In genomic region chr5:173065155-173065554, GRCh38 we compare ENCODE assay signal across 13 cellular contexts. TPM values are rescaled to one million over a fixed set of nuclear protein-coding genes. Genes with fewer than 3 reads are reported as not detected.
DNase-seq lines count a peak whose midpoint lies in the region; ATAC-seq and TF ChIP-seq lines count a peak whose summit lies in the region.
"Had no signal": no experiment of that assay in that cellular context is flagged by ENCODE, and none has a peak within 500 bp of the region (broad histone marks: within the 10 kb centered on the region; RNA-seq: fewer than 3 reads in every experiment).

No MANE protein-coding gene starts in this region.

- H3K27ac Mint-ChIP-seq in activated CD4-positive, alpha-beta T cell treated with anti-CD3 and anti-CD28 coated beads, Interleukin-2, amount 10 ng/mL, durations not matched to agents 7 days and 5 days: peak overlapping the region; percentile 72
- peak overlapping the region; percentile 5; the same call in 1 of the 2 replicates for H3K27ac Mint-ChIP-seq in HFFc6
- peak overlapping the region; percentile 50 for H3K27ac Mint-ChIP-seq in activated CD4-positive, alpha-beta memory T cell treated with anti-CD3 and anti-CD28 coated beads, Interleukin-2, amount 10 ng/mL, durations not matched to agents 7 days and 5 days
- H3K27ac Mint-ChIP-seq in stimulated activated memory B cell treated with anti-CD40 and anti-IgM and Interleukin-4, amounts not matched to agents 10 μg/mL and 1 μg/mL and 100 μg/mL, for 72 hours: peak overlapping the region; percentile 92

- peak overlapping the region; percentile 8 for H3K4me3 Mint-ChIP-seq in activated CD4-positive, alpha-beta T cell treated with anti-CD3 and anti-CD28 coated beads, Interleukin-2, amount 10 ng/mL, durations not matched to agents 7 days and 5 days
- peak overlapping the region; percentile 25; the same call in 1 of the 2 replicates for H3K4me3 Mint-ChIP-seq in HFFc6
- peak overlapping the region; percentile 59 for H3K4me3 Mint-ChIP-seq in activated CD4-positive, alpha-beta memory T cell treated with anti-CD3 and anti-CD28 coated beads, Interleukin-2, amount 10 ng/mL, durations not matched to agents 7 days and 5 days
- peak overlapping the region; percentile 79 for H3K4me3 Mint-ChIP-seq in stimulated activated memory B cell treated with anti-CD40 and anti-IgM and Interleukin-4, amounts not matched to agents 10 μg/mL and 1 μg/mL and 100 μg/mL, for 72 hours

- POLR2A ChIA-PET in activated CD4-positive, alpha-beta T cell treated with anti-CD3 and anti-CD28 coated beads, Interleukin-2, amount 10 ng/mL, durations not matched to agents 7 days and 5 days (lab: Charles Lee): no interaction called here
- POLR2A ChIA-PET in activated CD4-positive, alpha-beta memory T cell treated with anti-CD3 and anti-CD28 coated beads, Interleukin-2, amount 10 ng/mL, durations not matched to agents 7 days and 5 days (lab: Charles Lee): interaction anchor here (0.7 to 2.9 kb wide), 8 partner anchors 8 to 295 kb away, joined by 3 to 23 read pairs (median 5); partner anchors contain the start of genes ATP6V0E1, BNIP1 and DUSP1

- peaks cover 42% of the 10 kb centered on the region for H3K4me1 Mint-ChIP-seq in activated CD4-positive, alpha-beta T cell treated with anti-CD3 and anti-CD28 coated beads, Interleukin-2, amount 10 ng/mL, durations not matched to agents 7 days and 5 days
- H3K4me1 Mint-ChIP-seq in HFFc6 (ENCODE audit: low read depth): peaks cover 19% of the 10 kb centered on the region
- peaks cover 36% of the 10 kb centered on the region for H3K4me1 Mint-ChIP-seq in activated CD4-positive, alpha-beta memory T cell treated with anti-CD3 and anti-CD28 coated beads, Interleukin-2, amount 10 ng/mL, durations not matched to agents 7 days and 5 days
- peaks cover 66% of the 10 kb centered on the region for H3K4me1 Mint-ChIP-seq in stimulated activated memory B cell treated with anti-CD40 and anti-IgM and Interleukin-4, amounts not matched to agents 10 μg/mL and 1 μg/mL and 100 μg/mL, for 72 hours

- H3K36me3 Mint-ChIP-seq in activated CD4-positive, alpha-beta T cell treated with anti-CD3 and anti-CD28 coated beads, Interleukin-2, amount 10 ng/mL, durations not matched to agents 7 days and 5 days (ENCODE audit: low read depth): no peaks in the 10 kb centered on the region
- H3K36me3 Mint-ChIP-seq in HFFc6 (ENCODE audit: low read depth): 0 out of 2 replicates have a peak, but pooled peaks cover 5% of the 10 kb centered on the region
- no peaks in the 10 kb centered on the region for H3K36me3 Mint-ChIP-seq in activated CD4-positive, alpha-beta memory T cell treated with anti-CD3 and anti-CD28 coated beads, Interleukin-2, amount 10 ng/mL, durations not matched to agents 7 days and 5 days (ENCODE audit: low read depth)
- peaks cover 6% of the 10 kb centered on the region for H3K36me3 Mint-ChIP-seq in stimulated activated memory B cell treated with anti-CD40 and anti-IgM and Interleukin-4, amounts not matched to agents 10 μg/mL and 1 μg/mL and 100 μg/mL, for 72 hours

- no peaks in the 10 kb centered on the region for H3K27me3 Mint-ChIP-seq in activated CD4-positive, alpha-beta T cell treated with anti-CD3 and anti-CD28 coated beads, Interleukin-2, amount 10 ng/mL, durations not matched to agents 7 days and 5 days
- no peaks in the 10 kb centered on the region; the same call in 1 of the 2 replicates for H3K27me3 Mint-ChIP-seq in HFFc6 (ENCODE audit: insufficient read depth)
- H3K27me3 Mint-ChIP-seq in activated CD4-positive, alpha-beta memory T cell treated with anti-CD3 and anti-CD28 coated beads, Interleukin-2, amount 10 ng/mL, durations not matched to agents 7 days and 5 days: no peaks in the 10 kb centered on the region
- H3K27me3 Mint-ChIP-seq in stimulated activated memory B cell treated with anti-CD40 and anti-IgM and Interleukin-4, amounts not matched to agents 10 μg/mL and 1 μg/mL and 100 μg/mL, for 72 hours: no peaks in the 10 kb centered on the region

- no peak for ATAC-seq in stimulated activated memory B cell treated with anti-CD40 and anti-IgM and Interleukin-4, amounts not matched to agents 10 μg/mL and 1 μg/mL and 100 μg/mL, for 72 hours
- ATAC-seq: Right ventricle myocardium inferior had no signal

- CTCF ChIA-PET in activated CD4-positive, alpha-beta T cell treated with anti-CD3 and anti-CD28 coated beads, Interleukin-2, amount 10 ng/mL, durations not matched to agents 7 days and 5 days (lab: Charles Lee): interaction anchor here (0.7 to 1.3 kb wide), 4 partner anchors 30 to 968 kb away, joined by 3 to 4 read pairs (median 3); no protein-coding TSS in a partner anchor
- CTCF ChIA-PET in activated CD4-positive, alpha-beta memory T cell treated with anti-CD3 and anti-CD28 coated beads, Interleukin-2, amount 10 ng/mL, durations not matched to agents 7 days and 5 days (lab: Charles Lee): interaction anchor here (1.0 to 2.8 kb wide), 5 partner anchors 30 to 350 kb away, joined by 3 to 10 read pairs (median 4); partner anchors contain the start of genes ATP6V0E1, BNIP1 and RPL26L1

- DNase-seq in activated CD4-positive, alpha-beta T cell treated with anti-CD3 and anti-CD28 coated beads, Interleukin-2, amount 10 ng/mL, durations not matched to agents 7 days and 5 days: no peak
- DNase-seq in activated CD4-positive, alpha-beta T cell treated with anti-CD3 and anti-CD28 coated beads for 48 hours: no peak
- DNase-seq in HFFc6 (no peak), superior temporal gyrus (ENCODE audit: extremely low spot score) (no peak), DMS79 (lab: John Stamatoyannopoulos, UW) (no peak)
- no peak for DNase-seq in activated CD4-positive, alpha-beta memory T cell treated with anti-CD3 and anti-CD28 coated beads, Interleukin-2, amount 10 ng/mL, durations not matched to agents 7 days and 5 days
- DNase-seq in activated effector memory CD4-positive, alpha-beta T cell treated with Interleukin-2 at 50 U/mL for 16 hours: no peak
- DNase-seq: MV-4-11; NCI-H345; posterior cingulate gyrus; stimulated activated CD4-positive, alpha-beta T cell treated with anti-CD3 and anti-CD28 coated beads, Interleukin-1b, Interleukin-23, amount 100 ng/mL, for 48 hours had no signal

- TF ChIP-seq CTCF in HFFc6 (IDR thresholded peaks at IDR 0.05): no peak

- no peaks in the 10 kb centered on the region for H3K9me3 Mint-ChIP-seq in activated CD4-positive, alpha-beta T cell treated with anti-CD3 and anti-CD28 coated beads, Interleukin-2, amount 10 ng/mL, durations not matched to agents 7 days and 5 days
- no peaks in the 10 kb centered on the region for H3K9me3 Mint-ChIP-seq in HFFc6
- no peaks in the 10 kb centered on the region for H3K9me3 Mint-ChIP-seq in activated CD4-positive, alpha-beta memory T cell treated with anti-CD3 and anti-CD28 coated beads, Interleukin-2, amount 10 ng/mL, durations not matched to agents 7 days and 5 days
- H3K9me3 Mint-ChIP-seq in stimulated activated memory B cell treated with anti-CD40 and anti-IgM and Interleukin-4, amounts not matched to agents 10 μg/mL and 1 μg/mL and 100 μg/mL, for 72 hours: no peaks in the 10 kb centered on the region

RNA-seq across cellular contexts. Expression of gene CREBRF, which starts 9.0 kb away (rescaled TPM):
- total RNA-seq in activated CD4-positive, alpha-beta T cell treated with anti-CD3 and anti-CD28 coated beads, Interleukin-2, amount 10 ng/mL, durations not matched to agents 7 days and 5 days: 10 to 100 TPM; 17.1 to 18.7 TPM
- 10 to 100 TPM in 5 of 6 experiments, 1 to 10 TPM in 1; 8.7 to 15.3 (median 10.7) TPM for total RNA-seq in HFFc6 (2021; fragmentation: NEBNext Ultra II Directional; extraction: Animal tissue kit (Norgen Biotek cat#: 25700))
- total RNA-seq in activated CD4-positive, alpha-beta memory T cell treated with anti-CD3 and anti-CD28 coated beads, Interleukin-2, amount 10 ng/mL, durations not matched to agents 7 days and 5 days: 10 to 100 TPM; 24.2 to 25.4 TPM

Comparison
In these comparisons a context has a peak if more than half of its experiments do, and no peak if none do; other contexts are left out.
1. H3K27ac Mint-ChIP-seq: peak in every context shown above with its lines; median percentile 92 in stimulated activated memory B cell treated with anti-CD40 and anti-IgM and Interleukin-4, amounts not matched to agents 10 μg/mL and 1 μg/mL and 100 μg/mL, for 72 hours; 72 in activated CD4-positive, alpha-beta T cell treated with anti-CD3 and anti-CD28 coated beads, Interleukin-2, amount 10 ng/mL, durations not matched to agents 7 days and 5 days; 50 in activated CD4-positive, alpha-beta memory T cell treated with anti-CD3 and anti-CD28 coated beads, Interleukin-2, amount 10 ng/mL, durations not matched to agents 7 days and 5 days; 5 in HFFc6.
2. H3K4me3 Mint-ChIP-seq: peak in every context shown above with its lines; median percentile 79 in stimulated activated memory B cell treated with anti-CD40 and anti-IgM and Interleukin-4, amounts not matched to agents 10 μg/mL and 1 μg/mL and 100 μg/mL, for 72 hours; 59 in activated CD4-positive, alpha-beta memory T cell treated with anti-CD3 and anti-CD28 coated beads, Interleukin-2, amount 10 ng/mL, durations not matched to agents 7 days and 5 days; 25 in HFFc6; 8 in activated CD4-positive, alpha-beta T cell treated with anti-CD3 and anti-CD28 coated beads, Interleukin-2, amount 10 ng/mL, durations not matched to agents 7 days and 5 days.